1 cellular context compared by ENCODE assay signal in genomic region chr19:16457954-16458331, GRCh38.
TF ChIP-seq lines count a peak whose summit lies in the region.

No MANE protein-coding gene starts in this region.

TF ChIP-seq in IMR-90, 13 proteins besides CTCF, POLR2A, EP300 and RAD21 (continued from another document):
- no peak for TF ChIP-seq ELK1 (IDR thresholded peaks at IDR 0.05; ENCODE audit: borderline replicate concordance, low read depth, low read length)
- no peak for TF ChIP-seq CEBPB (IDR thresholded peaks at IDR 0.05; ENCODE audit: low read depth, low read length)
- no peak for TF ChIP-seq NFE2L2 (IDR thresholded peaks at IDR 0.05; ENCODE audit: low read depth, low read length)
- no peak for TF ChIP-seq MAZ (IDR thresholded peaks at IDR 0.05; ENCODE audit: borderline replicate concordance, low read depth, low read length)
- no peak for TF ChIP-seq FOS (IDR thresholded peaks at IDR 0.05; ENCODE audit: low read depth, low read length)
- no peak for TF ChIP-seq USF2 (IDR thresholded peaks at IDR 0.05; ENCODE audit: low read depth, low read length)
